Comparison of ENCODE assay signal across 21 cellular contexts in the genomic region with DNA sequence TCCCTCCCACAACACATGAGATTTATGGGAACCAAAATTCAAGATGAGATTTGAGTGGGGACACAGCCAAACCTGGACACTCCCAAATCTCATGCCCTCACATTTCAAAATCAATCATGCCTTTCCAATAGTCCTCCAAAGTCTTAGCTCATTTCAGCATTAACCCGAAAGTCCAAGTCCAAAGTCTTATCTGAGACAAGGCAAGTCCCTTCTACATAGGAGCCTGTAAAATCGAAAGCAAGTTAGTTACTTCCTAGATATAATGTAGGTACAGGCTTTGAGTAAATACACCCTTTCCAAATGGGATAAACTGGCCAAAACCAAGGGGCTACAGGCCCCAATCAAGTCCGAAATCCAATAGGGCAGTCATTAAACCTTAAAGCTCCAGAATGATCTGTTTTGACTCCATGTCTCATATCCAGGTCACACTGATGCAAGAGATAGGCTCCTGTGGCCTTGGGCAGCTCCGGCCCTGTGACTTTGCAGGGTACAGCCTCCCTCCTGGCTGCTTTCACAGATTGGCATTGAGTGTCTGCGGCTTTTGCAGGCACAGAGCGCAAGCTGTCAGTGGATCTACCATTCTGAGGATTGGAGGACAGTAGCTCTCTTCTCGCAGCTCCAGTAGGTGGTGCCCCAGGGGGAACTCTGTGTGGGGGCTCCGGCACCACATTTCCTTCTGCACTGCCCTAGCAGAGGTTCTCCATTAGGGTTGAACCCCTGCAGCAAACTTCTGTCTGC.
DNase-seq lines count a peak whose midpoint lies in the region; ATAC-seq, FAIRE-seq and TF ChIP-seq lines count a peak whose summit lies in the region.
"Had no signal": no experiment of that assay in that cellular context is flagged by ENCODE, and none has a peak within 500 bp of the region (broad histone marks: within the 10 kb centered on the region; RNA-seq: fewer than 3 reads in every experiment).

No MANE protein-coding gene starts in this region.

- no peaks in the 10 kb centered on the region for H3K27me3 ChIP-seq in endodermal cell (ENCODE audit: control insufficient read depth, insufficient read depth, low read length, poor library complexity, severe bottlenecking)
- H3K27me3 ChIP-seq in ovary = no peaks in the 10 kb centered on the region

- 87 to 90% methylated on average over 3 to 8 of the region's 8 CpGs for WGBS in endodermal cell (ENCODE audit: insufficient coverage in 1 of 2, insufficient read length in 1 of 2), 2 experiments
- WGBS in ovary, 3 donors = 90 to 91% (median 90%) methylated on average over 8 of the region's 8 CpGs

- no peak overlapping the region for H3K9ac ChIP-seq in endodermal cell (ENCODE audit: extremely low read depth, low read length, poor library complexity, severe bottlenecking)
- H3K9ac ChIP-seq: KMS-11 had no signal

- TF ChIP-seq CTCF in endodermal cell (conservative IDR thresholded peaks at IDR 0.05) (peak; percentile 40), mucosa of descending colon (IDR thresholded peaks at IDR 0.05) (no peak), ovary (IDR thresholded peaks at IDR 0.05) (no peak)

- FAIRE-seq in urothelium cell line (lab: Jason Lieb, UNC) = no peak
- FAIRE-seq: G401.6 had no signal

- H3K27ac Mint-ChIP-seq in activated CD4-positive, alpha-beta T cell treated with anti-CD3 and anti-CD28 coated beads, Interleukin-2, amount 10 ng/mL, durations not matched to agents 24 days and 14 days = no peak overlapping the region
- peak overlapping the region; percentile 35 for H3K27ac Mint-ChIP-seq in endodermal cell

- H3K36me3 ChIP-seq in endodermal cell (ENCODE audit: control insufficient read depth, insufficient read depth, low read length) = peaks cover 16% of the 10 kb centered on the region
- no peaks in the 10 kb centered on the region for H3K36me3 ChIP-seq in mucosa of descending colon (ENCODE audit: low read depth)
- no peaks in the 10 kb centered on the region for H3K36me3 ChIP-seq in ovary

- no peak for TF ChIP-seq EP300 in ovary (IDR thresholded peaks at IDR 0.05)

- no peak overlapping the region for H3K27ac ChIP-seq in endodermal cell (ENCODE audit: low read depth, low read length)
- H3K27ac ChIP-seq in ovary = no peak overlapping the region
- H3K27ac ChIP-seq: 22Rv1, C4-2B, KMS-11 had no signal

- intact Hi-C loops in activated CD4-positive, alpha-beta T cell treated with anti-CD3 and anti-CD28 coated beads, Interleukin-2, amount 10 ng/mL, durations not matched to agents 24 days and 14 days (cut with micrococcal nuclease) = no loop called here
- intact Hi-C loops in mucosa of descending colon (cut with DNase I, micrococcal nuclease) = no loop called here
- intact Hi-C loops in ovary (cut with DNase I) = no loop called here

- H3K9me3 Mint-ChIP-seq in activated CD4-positive, alpha-beta T cell treated with anti-CD3 and anti-CD28 coated beads, Interleukin-2, amount 10 ng/mL, durations not matched to agents 24 days and 14 days = no peaks in the 10 kb centered on the region
- no peaks in the 10 kb centered on the region for H3K9me3 Mint-ChIP-seq in endodermal cell

- H3K4me3 ChIP-seq in endodermal cell (ENCODE audit: low read length) (no peak overlapping the region), mucosa of descending colon (no peak overlapping the region), ovary (no peak overlapping the region)

- H3K4me3 Mint-ChIP-seq in activated CD4-positive, alpha-beta T cell treated with anti-CD3 and anti-CD28 coated beads, Interleukin-2, amount 10 ng/mL, durations not matched to agents 24 days and 14 days = no peak overlapping the region
- H3K4me3 Mint-ChIP-seq in endodermal cell = no peak overlapping the region

- H3K36me3 Mint-ChIP-seq in activated CD4-positive, alpha-beta T cell treated with anti-CD3 and anti-CD28 coated beads, Interleukin-2, amount 10 ng/mL, durations not matched to agents 24 days and 14 days (ENCODE audit: low read depth) = no peaks in the 10 kb centered on the region
- no peaks in the 10 kb centered on the region for H3K36me3 Mint-ChIP-seq in endodermal cell (ENCODE audit: low read depth)

- ATAC-seq in mucosa of descending colon = peak; percentile 69
- no peak for ATAC-seq in HG03432 (IDR thresholded peaks at IDR 0.05; ENCODE audit: unreplicated experiment)

- no peak for TF ChIP-seq POLR2A in ovary (IDR thresholded peaks at IDR 0.05)

- H3K9me3 ChIP-seq in endodermal cell (ENCODE audit: control insufficient read depth, low read length) (no peaks in the 10 kb centered on the region), mucosa of descending colon (no peaks in the 10 kb centered on the region), ovary (no peaks in the 10 kb centered on the region)

- H3K4me1 ChIP-seq in endodermal cell (ENCODE audit: control insufficient read depth, insufficient read depth, low read length) (peaks cover 7% of the 10 kb centered on the region), mucosa of descending colon (ENCODE audit: low read depth) (no peaks in the 10 kb centered on the region), ovary (ENCODE audit: insufficient read depth) (no peaks in the 10 kb centered on the region)

- H3K27me3 Mint-ChIP-seq in activated CD4-positive, alpha-beta T cell treated with anti-CD3 and anti-CD28 coated beads, Interleukin-2, amount 10 ng/mL, durations not matched to agents 24 days and 14 days = no peaks in the 10 kb centered on the region
- peaks cover 7% of the 10 kb centered on the region for H3K27me3 Mint-ChIP-seq in endodermal cell (ENCODE audit: insufficient read depth)

- peak; percentile 35 for DNase-seq in activated CD4-positive, alpha-beta T cell treated with anti-CD3 and anti-CD28 coated beads, Interleukin-2, amount 10 ng/mL, durations not matched to agents 24 days and 14 days
- no peak for DNase-seq in activated CD4-positive, alpha-beta T cell treated with anti-CD3 and anti-CD28 coated beads for 48 hours
- DNase-seq in endodermal cell (peak; percentile 70), mucosa of descending colon (peak in 1 of 3 donors; percentile 33), urothelium cell line (ENCODE audit: low spot score) (no peak), HT-29 (ENCODE audit: low spot score) (no peak), ovary (no peak)
- DNase-seq: AML-193, DMS 273 treated with DMSO at 0.1 percent for 48 hours, DND-41, HCEC 1CT, NCI-H1417, NCI-H187, NCI-H2107, NCI-H510A, NCI-H82 had no signal

- H3K4me1 Mint-ChIP-seq in activated CD4-positive, alpha-beta T cell treated with anti-CD3 and anti-CD28 coated beads, Interleukin-2, amount 10 ng/mL, durations not matched to agents 24 days and 14 days = no peaks in the 10 kb centered on the region
- peaks cover 48% of the 10 kb centered on the region for H3K4me1 Mint-ChIP-seq in endodermal cell

Comparison
In these comparisons a context has a peak if more than half of its experiments do, and no peak if none do; other contexts are left out.
1. DNase-seq: peak in activated CD4-positive, alpha-beta T cell treated with anti-CD3 and anti-CD28 coated beads, Interleukin-2, amount 10 ng/mL, durations not matched to agents 24 days and 14 days (single experiment) and endodermal cell (single experiment); none in activated CD4-positive, alpha-beta T cell treated with anti-CD3 and anti-CD28 coated beads for 48 hours (single experiment), urothelium cell line (single experiment), HT-29 (single experiment) and ovary (0 of 5).